Comparison of ENCODE assay signal across 8 cellular contexts in the genomic region with DNA sequence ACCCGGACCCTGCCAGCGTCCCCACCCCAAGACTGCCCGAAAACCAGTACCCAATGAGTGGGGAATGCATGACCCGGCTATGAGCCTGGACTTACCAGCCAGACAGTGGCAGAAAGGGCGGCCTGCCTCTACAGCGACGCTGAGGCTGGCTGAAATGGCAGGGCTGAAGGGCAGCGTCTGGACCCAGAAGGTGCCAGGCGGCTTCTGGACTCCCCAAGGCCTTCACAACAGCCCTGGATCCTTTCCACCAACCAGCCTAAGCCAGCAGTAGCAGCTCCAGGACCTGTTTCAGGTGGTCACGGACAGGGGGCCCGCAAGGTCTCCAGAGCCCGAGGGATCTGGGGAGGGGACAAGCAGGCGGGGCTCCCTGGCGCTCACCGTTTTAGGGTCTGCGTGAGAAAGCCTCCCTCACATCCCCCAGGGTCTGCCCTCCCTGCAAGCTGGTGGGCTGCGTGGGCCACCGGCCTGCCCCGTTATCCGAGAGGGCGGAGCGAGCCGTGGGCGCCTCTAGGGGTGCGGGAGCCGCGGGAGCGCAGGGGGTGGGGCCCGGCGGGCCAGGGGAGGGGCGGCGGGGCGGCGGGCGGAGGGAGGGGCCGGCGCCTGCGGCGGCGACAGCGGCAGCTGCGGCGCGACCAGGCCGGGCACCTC. TPM values are rescaled to one million over a fixed set of nuclear protein-coding genes. Genes with fewer than 3 reads are reported as not detected.
A peak's percentile ranks its signal among the peaks of the same experiment; 100 is the strongest.
DNase-seq lines count a peak whose midpoint lies in the region; ATAC-seq and TF ChIP-seq lines count a peak whose summit lies in the region.

A gene with protein sequence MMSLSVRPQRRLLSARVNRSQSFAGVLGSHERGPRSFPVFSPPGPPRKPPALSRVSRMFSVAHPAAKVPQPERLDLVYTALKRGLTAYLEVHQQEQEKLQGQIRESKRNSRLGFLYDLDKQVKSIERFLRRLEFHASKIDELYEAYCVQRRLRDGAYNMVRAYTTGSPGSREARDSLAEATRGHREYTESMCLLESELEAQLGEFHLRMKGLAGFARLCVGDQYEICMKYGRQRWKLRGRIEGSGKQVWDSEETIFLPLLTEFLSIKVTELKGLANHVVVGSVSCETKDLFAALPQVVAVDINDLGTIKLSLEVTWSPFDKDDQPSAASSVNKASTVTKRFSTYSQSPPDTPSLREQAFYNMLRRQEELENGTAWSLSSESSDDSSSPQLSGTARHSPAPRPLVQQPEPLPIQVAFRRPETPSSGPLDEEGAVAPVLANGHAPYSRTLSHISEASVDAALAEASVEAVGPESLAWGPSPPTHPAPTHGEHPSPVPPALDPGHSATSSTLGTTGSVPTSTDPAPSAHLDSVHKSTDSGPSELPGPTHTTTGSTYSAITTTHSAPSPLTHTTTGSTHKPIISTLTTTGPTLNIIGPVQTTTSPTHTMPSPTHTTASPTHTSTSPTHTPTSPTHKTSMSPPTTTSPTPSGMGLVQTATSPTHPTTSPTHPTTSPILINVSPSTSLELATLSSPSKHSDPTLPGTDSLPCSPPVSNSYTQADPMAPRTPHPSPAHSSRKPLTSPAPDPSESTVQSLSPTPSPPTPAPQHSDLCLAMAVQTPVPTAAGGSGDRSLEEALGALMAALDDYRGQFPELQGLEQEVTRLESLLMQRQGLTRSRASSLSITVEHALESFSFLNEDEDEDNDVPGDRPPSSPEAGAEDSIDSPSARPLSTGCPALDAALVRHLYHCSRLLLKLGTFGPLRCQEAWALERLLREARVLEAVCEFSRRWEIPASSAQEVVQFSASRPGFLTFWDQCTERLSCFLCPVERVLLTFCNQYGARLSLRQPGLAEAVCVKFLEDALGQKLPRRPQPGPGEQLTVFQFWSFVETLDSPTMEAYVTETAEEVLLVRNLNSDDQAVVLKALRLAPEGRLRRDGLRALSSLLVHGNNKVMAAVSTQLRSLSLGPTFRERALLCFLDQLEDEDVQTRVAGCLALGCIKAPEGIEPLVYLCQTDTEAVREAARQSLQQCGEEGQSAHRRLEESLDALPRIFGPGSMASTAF (plus strand): TSS at position 608 of the 648 bp plus-strand sequence. CDS start 9,618 bp downstream, outside the sequence.

- H3K4me1 ChIP-seq in SK-N-SH (ENCODE audit: control insufficient read depth in 1 of 2, insufficient read depth in 2 of 2, low read depth in 1 of 2, low read length in 1 of 2) (peaks cover 21% of the 10 kb centered on the region in 2 experiments; a peak in 3 of 4 replicates), rectal smooth muscle tissue (ENCODE audit: control insufficient read depth, insufficient read depth, low read length) (peaks cover 10% of the 10 kb centered on the region)

- H3K4me3 Mint-ChIP-seq in brain = peak within 1 kb of the TSS; percentile 94 to 96 (median 95)

- peak within 1 kb of the TSS; percentile 89 for H3K4me3 ChIP-seq in AG10803 (ENCODE audit: low read length)
- peak within 1 kb of the TSS; percentile 77 to 99 for H3K4me3 ChIP-seq in SK-N-SH (ENCODE audit: low read depth in 2 of 2, low read length in 1 of 2)
- peak within 1 kb of the TSS; percentile 76 for H3K4me3 ChIP-seq in rectal smooth muscle tissue (ENCODE audit: low read length)

- TF ChIP-seq RAD21 in SK-N-SH (IDR thresholded peaks at IDR 0.05; ENCODE audit: low read length) = no peak

- no peaks in the 10 kb centered on the region for H3K9me3 ChIP-seq in SK-N-SH

- TF ChIP-seq EP300 in SK-N-SH (IDR thresholded peaks at IDR 0.05; ENCODE audit: borderline replicate concordance in 1 of 2, low read depth in 1 of 2, low read length in 1 of 2) = no peak

- peaks cover 0 to 3% (median 0%) of the 10 kb centered on the region in 5 experiments for H3K9me3 Mint-ChIP-seq in brain

- TF ChIP-seq CTCF in AG10803 (conservative IDR thresholded peaks at IDR 0.05; ENCODE audit: low read length) (0 out of 2 replicates have a peak, but pooled peaks have one; percentile 2), GM20000 (IDR thresholded peaks at IDR 0.05; ENCODE audit: extremely low read depth, missing control alignments) (no peak), SK-N-SH (IDR thresholded peaks at IDR 0.05) (no peak), brain (conservative IDR thresholded peaks at IDR 0.05) (no peak)

- no peak for ATAC-seq in GM18868 (IDR thresholded peaks at IDR 0.05; ENCODE audit: unreplicated experiment)

- H3K27me3 ChIP-seq in SK-N-SH (ENCODE audit: insufficient read depth) (no peaks in the 10 kb centered on the region), rectal smooth muscle tissue (ENCODE audit: control insufficient read depth, insufficient read depth, low read length) (peaks cover 3% of the 10 kb centered on the region)

- CTCF ChIA-PET in SK-N-SH (lab: Yijun Ruan, JAX) = interaction anchor here (1.1 to 6.6 kb wide), 12 partner anchors 8 to 288 kb away, joined by 3 to 60 read pairs (median 11); a partner anchor contains a TSS

- peaks cover 48% of the 10 kb centered on the region for H3K4me1 Mint-ChIP-seq in brain

- no peaks in the 10 kb centered on the region for H3K36me3 Mint-ChIP-seq in brain

- H3K27ac ChIP-seq in SK-N-SH (ENCODE audit: low read depth in 2 of 2, low read length in 1 of 2) = peak within 1 kb of the TSS; percentile 83
- peak within 1 kb of the TSS; percentile 89 for H3K27ac ChIP-seq in rectal smooth muscle tissue (ENCODE audit: low read depth, low read length)

- H3K36me3 ChIP-seq in SK-N-SH (replicated peaks in 1 of 2; ENCODE audit: control insufficient read depth in 1 of 2, insufficient read depth in 2 of 2, low read length in 1 of 2) (peaks cover 0 to 4% of the 10 kb centered on the region in 2 experiments), rectal smooth muscle tissue (ENCODE audit: control insufficient read depth, insufficient read depth, low read length) (no peaks in the 10 kb centered on the region)

- peaks cover 16% of the 10 kb centered on the region for H3K27me3 Mint-ChIP-seq in brain

- peak within 1 kb of the TSS; percentile 88 for H3K9ac ChIP-seq in SK-N-SH
- peak within 1 kb of the TSS; percentile 69 for H3K9ac ChIP-seq in rectal smooth muscle tissue (ENCODE audit: low read length)

- WGBS in SK-N-SH (ENCODE audit: low lambda C conversion rate) = 45% methylated on average over 17 of the region's 45 CpGs

- H3K4me2 ChIP-seq in SK-N-SH = peak within 1 kb of the TSS; percentile 96

- H4K20me1 ChIP-seq in SK-N-SH (ENCODE audit: insufficient read depth) = peaks cover 30% of the 10 kb centered on the region

- H2AFZ ChIP-seq in SK-N-SH (ENCODE audit: low read depth) = peak within 1 kb of the TSS; percentile 93; the same call in 1 of the 2 replicates

- POLR2A ChIA-PET in SK-N-SH (lab: Yijun Ruan, JAX) = interaction anchor here (0.8 to 2.5 kb wide), 5 partner anchors 9 to 138 kb away, joined by 3 to 8 read pairs (median 5); a partner anchor contains a TSS

- no peaks in the 10 kb centered on the region for H3K9me2 ChIP-seq in SK-N-SH

- H3F3A ChIP-seq in SK-N-SH (replicated peaks; ENCODE audit: insufficient read depth) = peaks cover 15% of the 10 kb centered on the region

- peaks cover 44% of the 10 kb centered on the region for H3K79me2 ChIP-seq in SK-N-SH (ENCODE audit: insufficient read depth)

- DNase-seq in AG10803 (ENCODE audit: low read depth) (peak; percentile 28), GM20000 (ENCODE audit: low spot score) (peak; percentile 89), SK-N-SH (peak; percentile 94), hypothalamus (lab: John Stamatoyannopoulos, UW) (peak in 36 of 51 donors; percentile 26 to 69 (median 54)), NK-92 (lab: John Stamatoyannopoulos, UW; ENCODE audit: unreplicated experiment) (no peak)

- H3K27ac Mint-ChIP-seq in brain = peak within 1 kb of the TSS; percentile 91 to 96 (median 95)

TF ChIP-seq in SK-N-SH, 30 proteins besides CTCF, POLR2A, EP300 and RAD21 (continues in another document):
- TF ChIP-seq RFX5 (IDR thresholded peaks at IDR 0.05; ENCODE audit: low read length) = no peak
- TF ChIP-seq, protein P1, sequence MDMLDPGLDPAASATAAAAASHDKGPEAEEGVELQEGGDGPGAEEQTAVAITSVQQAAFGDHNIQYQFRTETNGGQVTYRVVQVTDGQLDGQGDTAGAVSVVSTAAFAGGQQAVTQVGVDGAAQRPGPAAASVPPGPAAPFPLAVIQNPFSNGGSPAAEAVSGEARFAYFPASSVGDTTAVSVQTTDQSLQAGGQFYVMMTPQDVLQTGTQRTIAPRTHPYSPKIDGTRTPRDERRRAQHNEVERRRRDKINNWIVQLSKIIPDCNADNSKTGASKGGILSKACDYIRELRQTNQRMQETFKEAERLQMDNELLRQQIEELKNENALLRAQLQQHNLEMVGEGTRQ (IDR thresholded peaks at IDR 0.05; ENCODE audit: borderline replicate concordance, low read depth, low read length) = no peak
- TF ChIP-seq YY1 (IDR thresholded peaks at IDR 0.05; ENCODE audit: low read depth) = no peak
- TF ChIP-seq NFIC (IDR thresholded peaks at IDR 0.05; ENCODE audit: borderline replicate concordance) = no peak
- TF ChIP-seq, protein P2, sequence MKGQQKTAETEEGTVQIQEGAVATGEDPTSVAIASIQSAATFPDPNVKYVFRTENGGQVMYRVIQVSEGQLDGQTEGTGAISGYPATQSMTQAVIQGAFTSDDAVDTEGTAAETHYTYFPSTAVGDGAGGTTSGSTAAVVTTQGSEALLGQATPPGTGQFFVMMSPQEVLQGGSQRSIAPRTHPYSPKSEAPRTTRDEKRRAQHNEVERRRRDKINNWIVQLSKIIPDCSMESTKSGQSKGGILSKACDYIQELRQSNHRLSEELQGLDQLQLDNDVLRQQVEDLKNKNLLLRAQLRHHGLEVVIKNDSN (IDR thresholded peaks at IDR 0.05; ENCODE audit: borderline replicate concordance, low read depth) = no peak
- TF ChIP-seq GABPA (IDR thresholded peaks at IDR 0.05; ENCODE audit: low read depth) = no peak

RNA-seq across cellular contexts. Expression of the gene that starts here (rescaled TPM):
- polyA plus RNA-seq in SK-N-SH (2012; rRNA removed) (12.1 and 24.7 TPM in 2 replicates), brain (ENCODE audit: insufficient read depth, low read depth, low replicate concordance) (64.2 TPM)
- polyA plus RNA-seq in SK-N-SH (2012; cell fraction: cytosol; rRNA removed) = 16.7 and 23.3 TPM in 2 replicates
- 80.4 and 105 TPM in 2 replicates for polyA plus RNA-seq in SK-N-SH (2012; cell fraction: nucleus; rRNA removed)
